In genomic region chr1:180157576-180158057, GRCh38 we compare ENCODE assay signal across 14 cellular contexts. TPM values are rescaled to one million over a fixed set of nuclear protein-coding genes. Genes with fewer than 3 reads are reported as not detected.
DNase-seq lines count a peak whose midpoint lies in the region; ATAC-seq, FAIRE-seq and TF ChIP-seq lines count a peak whose summit lies in the region.
"Had no signal": no experiment of that assay in that cellular context is flagged by ENCODE, and none has a peak within 500 bp of the region (broad histone marks: within the 10 kb centered on the region; RNA-seq: fewer than 3 reads in every experiment).

No MANE protein-coding gene starts in this region.

- no peaks in the 10 kb centered on the region for H3K9me3 ChIP-seq in body of pancreas
- no peaks in the 10 kb centered on the region for H3K9me3 ChIP-seq in mesodermal cell (ENCODE audit: control insufficient read depth, low read length)
- H3K9me3 ChIP-seq: testis had no signal

- intact Hi-C loops in body of pancreas (cut with DNase I), result no loop called here

- H3K4me3 ChIP-seq in body of pancreas (no peak overlapping the region), mesodermal cell (ENCODE audit: extremely low read depth, insufficient read depth, low read length, poor library complexity, severe bottlenecking) (no peak overlapping the region)
- H3K4me3 ChIP-seq: lung, testis had no signal

- H3K27ac ChIP-seq in C4-2B, result peak overlapping the region; percentile 90
- H3K27ac ChIP-seq in body of pancreas, result peak overlapping the region; percentile 86 to 90 (median 89)
- peak overlapping the region; percentile 76 for H3K27ac ChIP-seq in mesodermal cell (ENCODE audit: low read depth, low read length, severe bottlenecking)

- peak; percentile 85 for DNase-seq in NCI-H1092 (lab: John Stamatoyannopoulos, UW)
- peak; percentile 70 to 93 (median 80) for DNase-seq in body of pancreas
- no peak for DNase-seq in GM19239 (ENCODE audit: insufficient read length, low spot score)
- no peak for DNase-seq in activated CD4-positive, alpha-beta T cell treated with anti-CD3 and anti-CD28 coated beads, Interleukin-2, amount 50 U/mL, for 48 hours
- DNase-seq: activated CD4-positive, CD25-positive, alpha-beta regulatory T cell; activated naive CD4-positive, alpha-beta T cell treated with anti-CD3 and anti-CD28 coated beads, Interleukin-2, amount 50 U/mL, for 16 hours; DND-41; testis had no signal

- no peaks in the 10 kb centered on the region for H3K27me3 ChIP-seq in body of pancreas
- H3K27me3 ChIP-seq: testis had no signal

- no peak for FAIRE-seq in GM19239 (lab: Jason Lieb, UNC)
- FAIRE-seq: endometrium had no signal

- ATAC-seq in body of pancreas, result peak; percentile 83
- no peak for ATAC-seq in GM18520 (IDR thresholded peaks at IDR 0.05; ENCODE audit: unreplicated experiment)
- ATAC-seq in GM21717 (IDR thresholded peaks at IDR 0.05; ENCODE audit: unreplicated experiment), result no peak

- TF ChIP-seq POLR2A in body of pancreas (IDR thresholded peaks at IDR 0.05), result peak in 2 of 3 donors; percentile 63

- no peak for TF ChIP-seq CTCF in C4-2B (conservative IDR thresholded peaks at IDR 0.05)
- no peak for TF ChIP-seq CTCF in body of pancreas (IDR thresholded peaks at IDR 0.05)

- WGBS in body of pancreas, 2 donors, result 14 to 15% methylated on average over 3 of the region's 3 CpGs
- 100% methylated on average over 1 of the region's 3 CpGs for WGBS in mesodermal cell (ENCODE audit: insufficient coverage in 2 of 2), 2 experiments

- H3K4me1 ChIP-seq in body of pancreas, result peaks cover 72% of the 10 kb centered on the region
- H3K4me1 ChIP-seq in mesodermal cell (ENCODE audit: control insufficient read depth, insufficient read depth, low read length, poor library complexity, severe bottlenecking), result peaks cover 21% of the 10 kb centered on the region

- H3K36me3 ChIP-seq in body of pancreas (replicated peaks in 1 of 2; ENCODE audit: insufficient read depth in 1 of 2, low read depth in 2 of 2), result no peaks in the 10 kb centered on the region
- peaks cover 6% of the 10 kb centered on the region for H3K36me3 ChIP-seq in mesodermal cell (ENCODE audit: control insufficient read depth, insufficient read depth, low read length)

RNA-seq across cellular contexts. Expression of gene QSOX1, which starts 2.9 kb away (rescaled TPM):
- 100 to 1,000 TPM in 1 of 2 donors, 10 to 100 TPM in 1; 61.5 to 192 TPM for total RNA-seq in body of pancreas
- polyA plus RNA-seq in mesodermal cell (2013, experiment 1 of 2), result 79.4 TPM
- polyA plus RNA-seq in mesodermal cell (2013, experiment 2 of 2), result 65.6 TPM

Comparison
In these comparisons a context has a peak if more than half of its experiments do, and no peak if none do; other contexts are left out.
1. DNase-seq: peak in NCI-H1092 (single experiment) and body of pancreas (4 of 4); none in GM19239 (single experiment) and activated CD4-positive, alpha-beta T cell treated with anti-CD3 and anti-CD28 coated beads, Interleukin-2, amount 50 U/mL, for 48 hours (0 of 2).
2. Peak in every context shown above with its lines, with median percentiles within 50 percentile points of each other: H3K27ac ChIP-seq.